ENCODE assay signal across 25 cellular contexts in the genomic region with DNA sequence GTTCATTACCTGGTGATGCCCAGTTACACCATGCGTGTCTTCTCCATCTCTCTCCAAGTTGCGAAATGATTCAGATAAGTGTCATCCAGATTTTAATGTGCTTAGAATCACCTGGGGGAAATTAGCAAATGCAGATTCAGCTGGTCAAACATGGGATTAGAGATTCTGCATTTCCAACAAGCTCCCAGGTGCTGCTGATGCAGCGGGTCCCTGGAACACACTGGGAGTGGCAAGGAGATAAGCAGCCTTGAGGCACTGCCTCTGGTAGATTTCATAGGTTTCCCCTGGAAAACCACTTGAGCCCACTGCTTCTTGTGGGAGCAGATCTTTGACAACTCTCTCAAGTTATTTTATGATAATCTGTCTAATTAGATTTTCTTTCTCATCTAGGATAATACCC.
"Had no signal": no experiment of that assay in that cellular context is flagged by ENCODE, and none has a peak within 500 bp of the region (broad histone marks: within the 10 kb centered on the region; RNA-seq: fewer than 3 reads in every experiment).

No MANE protein-coding gene starts in this region.

- H3K4me3 ChIP-seq: cardiac muscle cell, MG63, SK-N-MC had no signal

- DNase-seq: activated CD4-positive, alpha-beta memory T cell treated with anti-CD3 and anti-CD28 coated beads for 36 hours; activated CD4-positive, alpha-beta T cell treated with anti-CD3 and anti-CD28 coated beads, Interleukin-2, amount 10 ng/mL, durations not matched to agents 7 days and 5 days; activated CD4-positive, CD25-positive, alpha-beta regulatory T cell; activated CD8-positive, alpha-beta memory T cell treated with anti-CD3 and anti-CD28 coated beads for 24 hours; activated effector memory CD4-positive, alpha-beta T cell treated with anti-CD3 and anti-CD28 coated beads, Interleukin-2, amount 50 U/mL, for 16 hours; activated naive CD4-positive, alpha-beta T cell treated with anti-CD3 and anti-CD28 coated beads for 36 hours; activated T-cell treated with anti-CD3 and anti-CD28 coated beads, Interleukin-2, amount 50 U/mL, for 4 hours; amygdala; MG63; NCI-H1694; NCI-H2029; NCI-H2107; NCI-H510A treated with DMSO at 0.1 percent for 48 hours; NK-92 treated with Interleukin-12 subunit alpha and Interleukin-12 subunit beta, amount 100 ng/mL, for 24 hours; OCI-M1; RPMI8226; T-cell; T-helper 2 cell; T1000 had no signal

- H3K27ac ChIP-seq: cardiac muscle cell, SK-N-MC had no signal

- FAIRE-seq: astrocyte, TTC549 had no signal

- H3K36me3 ChIP-seq: cardiac muscle cell, MG63 had no signal

- H3K9me3 ChIP-seq: MG63 had no signal

- H3K27me3 ChIP-seq: cardiac muscle cell, MG63 had no signal

- ATAC-seq: activated T-cell treated with anti-CD3 and anti-CD28 coated beads, Interleukin-2, amount 50 U/mL, for 4 hours; Panc1; Right ventricle myocardium inferior; T-cell had no signal
